ENCODE assay signal across 20 cellular contexts in genomic region chr7:14600766-14601367, GRCh38.
DNase-seq lines count a peak whose midpoint lies in the region; ATAC-seq, FAIRE-seq and TF ChIP-seq lines count a peak whose summit lies in the region.
"Had no signal": no experiment of that assay in that cellular context is flagged by ENCODE, and none has a peak within 500 bp of the region (broad histone marks: within the 10 kb centered on the region; RNA-seq: fewer than 3 reads in every experiment).

No MANE protein-coding gene starts in this region.

- no peaks in the 10 kb centered on the region for H3K36me3 ChIP-seq in left ventricle myocardium inferior
- H3K36me3 ChIP-seq in kidney (ENCODE audit: control insufficient read depth in 1 of 2, insufficient read depth in 2 of 2, low read length in 2 of 2), result no peaks in the 10 kb centered on the region
- H3K36me3 ChIP-seq: HAP-1 had no signal

- CTCF ChIA-PET in activated CD4-positive, alpha-beta T cell treated with anti-CD3 and anti-CD28 coated beads, Interleukin-2, amount 10 ng/mL, durations not matched to agents 7 days and 5 days (lab: Charles Lee), result no interaction called here

- no peak for ATAC-seq in Right ventricle myocardium inferior
- peak; percentile 54 for ATAC-seq in stimulated activated memory B cell treated with anti-CD40 and anti-IgM and Interleukin-4, amounts not matched to agents 10 μg/mL and 1 μg/mL and 100 μg/mL, for 72 hours
- ATAC-seq: A549, GM12878, HepG2 had no signal

- H3K4me3 Mint-ChIP-seq in stimulated activated memory B cell treated with anti-CD40 and anti-IgM and Interleukin-4, amounts not matched to agents 10 μg/mL and 1 μg/mL and 100 μg/mL, for 72 hours, result no peak overlapping the region
- H3K4me3 Mint-ChIP-seq in activated CD4-positive, alpha-beta T cell treated with anti-CD3 and anti-CD28 coated beads, Interleukin-2, amount 10 ng/mL, durations not matched to agents 7 days and 5 days, result no peak overlapping the region
- H3K4me3 Mint-ChIP-seq in endothelial cell (ENCODE audit: unreplicated experiment), result no peak overlapping the region
- H3K4me3 Mint-ChIP-seq: CD4-positive, alpha-beta memory T cell; IgD-negative memory B cell had no signal

- POLR2A ChIA-PET in activated CD4-positive, alpha-beta T cell treated with anti-CD3 and anti-CD28 coated beads, Interleukin-2, amount 10 ng/mL, durations not matched to agents 7 days and 5 days (lab: Charles Lee), result no interaction called here

- H3K4me1 Mint-ChIP-seq in stimulated activated memory B cell treated with anti-CD40 and anti-IgM and Interleukin-4, amounts not matched to agents 10 μg/mL and 1 μg/mL and 100 μg/mL, for 72 hours, result no peaks in the 10 kb centered on the region
- H3K4me1 Mint-ChIP-seq in activated CD4-positive, alpha-beta T cell treated with anti-CD3 and anti-CD28 coated beads, Interleukin-2, amount 10 ng/mL, durations not matched to agents 7 days and 5 days, result no peaks in the 10 kb centered on the region
- peaks cover under 1% of the 10 kb centered on the region for H3K4me1 Mint-ChIP-seq in endothelial cell (ENCODE audit: unreplicated experiment)
- H3K4me1 Mint-ChIP-seq: CD4-positive, alpha-beta memory T cell; IgD-negative memory B cell had no signal

- H3K36me3 Mint-ChIP-seq in stimulated activated memory B cell treated with anti-CD40 and anti-IgM and Interleukin-4, amounts not matched to agents 10 μg/mL and 1 μg/mL and 100 μg/mL, for 72 hours, result no peaks in the 10 kb centered on the region
- no peaks in the 10 kb centered on the region for H3K36me3 Mint-ChIP-seq in activated CD4-positive, alpha-beta T cell treated with anti-CD3 and anti-CD28 coated beads, Interleukin-2, amount 10 ng/mL, durations not matched to agents 7 days and 5 days (ENCODE audit: low read depth)
- H3K36me3 Mint-ChIP-seq in endothelial cell (ENCODE audit: low read depth, unreplicated experiment), result no peaks in the 10 kb centered on the region
- H3K36me3 Mint-ChIP-seq: CD4-positive, alpha-beta memory T cell; IgD-negative memory B cell had no signal

- TF ChIP-seq CTCF in left ventricle myocardium inferior (IDR thresholded peaks at IDR 0.05; ENCODE audit: borderline replicate concordance) (no peak), kidney (IDR thresholded peaks at IDR 0.05; ENCODE audit: borderline replicate concordance, extremely low read depth, insufficient read depth) (no peak), endothelial cell (IDR thresholded peaks at IDR 0.05; ENCODE audit: unreplicated experiment) (no peak)

- H3K9me3 Mint-ChIP-seq in stimulated activated memory B cell treated with anti-CD40 and anti-IgM and Interleukin-4, amounts not matched to agents 10 μg/mL and 1 μg/mL and 100 μg/mL, for 72 hours, result no peaks in the 10 kb centered on the region
- no peaks in the 10 kb centered on the region for H3K9me3 Mint-ChIP-seq in activated CD4-positive, alpha-beta T cell treated with anti-CD3 and anti-CD28 coated beads, Interleukin-2, amount 10 ng/mL, durations not matched to agents 7 days and 5 days
- H3K9me3 Mint-ChIP-seq in endothelial cell (ENCODE audit: unreplicated experiment), result no peaks in the 10 kb centered on the region

- DNase-seq in Right ventricle myocardium inferior (ENCODE audit: missing footprints) (peak; percentile 37), left ventricle myocardium inferior (no peak), kidney (peak; percentile 8), DMS79 (lab: John Stamatoyannopoulos, UW) (no peak), endothelial cell (ENCODE audit: low spot score) (no peak)
- no peak for DNase-seq in activated CD4-positive, alpha-beta T cell treated with anti-CD3 and anti-CD28 coated beads, Interleukin-2, amount 10 ng/mL, durations not matched to agents 7 days and 5 days
- DNase-seq: AML-193; Calu3; CD4-positive, alpha-beta memory T cell; DND-41; EL; GM23248 had no signal

- FAIRE-seq in kidney (lab: Jason Lieb, UNC), result no peak
- FAIRE-seq: A549, GM12878, HepG2 had no signal

- no peak overlapping the region for H3K27ac ChIP-seq in left ventricle myocardium inferior (replicated peaks)
- H3K27ac ChIP-seq in kidney (ENCODE audit: low read depth in 2 of 2, low read length in 2 of 2), result no peak overlapping the region
- H3K27ac ChIP-seq: 22Rv1, A549, C4-2B, GM23248 had no signal

- intact Hi-C loops in Right ventricle myocardium inferior (cut with DNase I), result no loop called here
- intact Hi-C loops in left ventricle myocardium inferior (cut with micrococcal nuclease), result no loop called here
- intact Hi-C loops in kidney (cut with DNase I), result no loop called here

- H3K27me3 ChIP-seq in left ventricle myocardium inferior (ENCODE audit: low read depth), result no peaks in the 10 kb centered on the region

- no peak overlapping the region for H3K27ac Mint-ChIP-seq in stimulated activated memory B cell treated with anti-CD40 and anti-IgM and Interleukin-4, amounts not matched to agents 10 μg/mL and 1 μg/mL and 100 μg/mL, for 72 hours
- H3K27ac Mint-ChIP-seq in activated CD4-positive, alpha-beta T cell treated with anti-CD3 and anti-CD28 coated beads, Interleukin-2, amount 10 ng/mL, durations not matched to agents 7 days and 5 days, result no peak overlapping the region
- H3K27ac Mint-ChIP-seq in endothelial cell (ENCODE audit: unreplicated experiment), result no peak overlapping the region
- H3K27ac Mint-ChIP-seq: CD4-positive, alpha-beta memory T cell had no signal

- no peak overlapping the region for H3K4me3 ChIP-seq in left ventricle myocardium inferior
- no peak overlapping the region for H3K4me3 ChIP-seq in kidney (ENCODE audit: low read length in 2 of 2)
- H3K4me3 ChIP-seq: A549, GM12878, GM23248, HAP-1 had no signal

- H3K9me3 ChIP-seq in left ventricle myocardium inferior (replicated peaks), result peaks cover 8% of the 10 kb centered on the region
- H3K9me3 ChIP-seq in kidney (ENCODE audit: control insufficient read depth in 1 of 2, low read length in 2 of 2), result no peaks in the 10 kb centered on the region
- H3K9me3 ChIP-seq: A549, HAP-1 had no signal

- H3K4me1 ChIP-seq in left ventricle myocardium inferior, result peaks cover 8% of the 10 kb centered on the region
- no peaks in the 10 kb centered on the region for H3K4me1 ChIP-seq in kidney (ENCODE audit: control insufficient read depth in 1 of 2, insufficient read depth in 1 of 2, low read depth in 1 of 2, low read length in 2 of 2)
- H3K4me1 ChIP-seq: A549, HAP-1 had no signal

- no peak overlapping the region for H3K9ac ChIP-seq in kidney (ENCODE audit: low read length in 2 of 2)
- H3K9ac ChIP-seq: GM23248 had no signal

- H3K27me3 Mint-ChIP-seq in stimulated activated memory B cell treated with anti-CD40 and anti-IgM and Interleukin-4, amounts not matched to agents 10 μg/mL and 1 μg/mL and 100 μg/mL, for 72 hours, result no peaks in the 10 kb centered on the region
- H3K27me3 Mint-ChIP-seq in activated CD4-positive, alpha-beta T cell treated with anti-CD3 and anti-CD28 coated beads, Interleukin-2, amount 10 ng/mL, durations not matched to agents 7 days and 5 days, result no peaks in the 10 kb centered on the region
- H3K27me3 Mint-ChIP-seq in endothelial cell (ENCODE audit: unreplicated experiment), result peaks cover 1% of the 10 kb centered on the region
- H3K27me3 Mint-ChIP-seq: CD4-positive, alpha-beta memory T cell; IgD-negative memory B cell had no signal

Comparison
In these comparisons a context has a peak if more than half of its experiments do, and no peak if none do; other contexts are left out.
1. DNase-seq: peak in Right ventricle myocardium inferior (single experiment) and kidney (single experiment); none in left ventricle myocardium inferior (single experiment), DMS79 (single experiment), activated CD4-positive, alpha-beta T cell treated with anti-CD3 and anti-CD28 coated beads, Interleukin-2, amount 10 ng/mL, durations not matched to agents 7 days and 5 days (single experiment) and endothelial cell (single experiment).